Comparison of ENCODE assay signal across 26 cellular contexts in the genomic region with DNA sequence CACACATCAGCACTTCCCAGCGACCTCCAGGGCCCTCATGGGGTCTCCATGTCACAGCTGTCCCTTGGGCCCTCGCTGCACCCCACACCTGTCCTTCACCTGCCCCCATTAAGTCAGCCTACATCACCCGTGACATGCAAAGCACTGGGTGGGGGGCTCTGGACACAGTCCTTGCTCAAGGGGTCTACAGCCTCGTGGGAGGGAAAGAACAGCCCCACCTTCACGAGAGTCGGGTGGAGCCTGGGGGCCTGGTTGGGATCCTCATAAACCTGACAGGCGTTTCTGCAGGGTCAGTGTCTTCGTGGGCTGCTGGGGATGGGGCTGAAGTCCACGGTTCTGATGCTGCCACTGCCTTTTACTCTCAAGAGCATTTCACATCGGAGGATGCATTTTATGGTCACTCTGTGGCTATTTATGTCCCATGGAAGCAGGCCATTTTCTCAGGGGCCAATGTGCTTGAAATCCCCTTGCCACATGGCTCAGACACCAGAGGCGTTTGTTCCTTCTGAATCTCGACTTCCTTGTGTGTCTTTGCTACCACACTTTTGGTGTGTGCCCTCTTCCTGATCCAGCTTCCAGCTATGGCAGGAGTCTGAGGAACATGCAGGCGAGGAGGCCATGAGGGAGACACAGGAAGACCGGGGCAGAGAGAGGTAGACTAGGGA. TPM values are rescaled to one million over a fixed set of nuclear protein-coding genes. Genes with fewer than 3 reads are reported as not detected.
"Had no signal": no experiment of that assay in that cellular context is flagged by ENCODE, and none has a peak within 500 bp of the region (broad histone marks: within the 10 kb centered on the region; RNA-seq: fewer than 3 reads in every experiment).

A gene with protein sequence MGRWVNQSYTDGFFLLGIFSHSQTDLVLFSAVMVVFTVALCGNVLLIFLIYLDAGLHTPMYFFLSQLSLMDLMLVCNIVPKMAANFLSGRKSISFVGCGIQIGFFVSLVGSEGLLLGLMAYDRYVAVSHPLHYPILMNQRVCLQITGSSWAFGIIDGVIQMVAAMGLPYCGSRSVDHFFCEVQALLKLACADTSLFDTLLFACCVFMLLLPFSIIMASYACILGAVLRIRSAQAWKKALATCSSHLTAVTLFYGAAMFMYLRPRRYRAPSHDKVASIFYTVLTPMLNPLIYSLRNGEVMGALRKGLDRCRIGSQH (minus strand): TSS at position 338 of the 665 bp plus-strand sequence. CDS start 5,865 bp downstream, outside the sequence.

- FAIRE-seq: colon, kidney had no signal

- H3K79me2 ChIP-seq: hepatocyte had no signal

- H3K27ac ChIP-seq: esophagus squamous epithelium, hepatocyte, skin epidermis, stomach, thoracic aorta, transverse colon had no signal

- H3K36me3 ChIP-seq: esophagus squamous epithelium, stomach, thoracic aorta, transverse colon had no signal

- H3K4me1 ChIP-seq: stomach, transverse colon had no signal

- H3K4me3 ChIP-seq: esophagus squamous epithelium, hepatocyte, lung, skin epidermis, stomach, thoracic aorta, transverse colon had no signal

- H3K9me3 ChIP-seq: esophagus squamous epithelium, thoracic aorta, transverse colon had no signal

- DNase-seq: dermis blood vessel endothelial cell; esophagus squamous epithelium; foreskin fibroblast; kidney; left cardiac atrium; left ventricle myocardium superior; mesenchymal stem cell; naive thymus-derived CD4-positive, alpha-beta T cell; posterior cingulate gyrus; stimulated activated CD4-positive, alpha-beta T cell treated with anti-CD3 and anti-CD28 coated beads, Interleukin-12 subunit alpha, Interleukin-12 subunit beta, amount 100 ng/mL, for 4 hours; stimulated activated naive CD4-positive, alpha-beta T cell; stomach; substantia nigra; transverse colon had no signal

- H2AFZ ChIP-seq: hepatocyte had no signal

- H3K4me3 Mint-ChIP-seq: naive thymus-derived CD4-positive, alpha-beta T cell had no signal

- ATAC-seq: left cardiac atrium; left ventricle myocardium superior; naive thymus-derived CD4-positive, alpha-beta T cell; sciatic nerve had no signal

- H3K4me2 ChIP-seq: hepatocyte had no signal

- H3K27ac Mint-ChIP-seq: naive thymus-derived CD4-positive, alpha-beta T cell had no signal

RNA-seq across cellular contexts. Expression of the gene that starts here (rescaled TPM):
- total RNA-seq: dermis blood vessel endothelial cell; epithelial cell of proximal tubule; esophagus squamous epithelium; hepatocyte; kidney; left cardiac atrium; left ventricle myocardium superior; lung; mononuclear cell; naive thymus-derived CD4-positive, alpha-beta T cell; osteocyte; pulmonary artery endothelial cell; sciatic nerve; stomach; thoracic aorta; transverse colon; ureter had no signal
- polyA plus RNA-seq: hepatocyte; lung; naive thymus-derived CD4-positive, alpha-beta T cell; neural cell; stomach had no signal
